ENCODE assay signal across 8 cellular contexts in genomic region chr13:114065141-114065925, GRCh38.
DNase-seq lines count a peak whose midpoint lies in the region; FAIRE-seq and TF ChIP-seq lines count a peak whose summit lies in the region.

No MANE protein-coding gene starts in this region.

- H4K20me1 ChIP-seq in SK-N-SH (ENCODE audit: insufficient read depth) (no peaks in the 10 kb centered on the region), osteoblast (ENCODE audit: insufficient read depth, low read length) (no peaks in the 10 kb centered on the region)

- peak; percentile 89 for DNase-seq in AG04449 (ENCODE audit: low read depth, low spot score)
- DNase-seq in GM19239 (ENCODE audit: insufficient read length, low spot score) = peak; percentile 52
- peak; percentile 90 for DNase-seq in SK-N-SH
- peak; percentile 61 for DNase-seq in glomerular endothelial cell (ENCODE audit: extremely low read depth, low read depth, low spot score)
- DNase-seq in osteoblast (ENCODE audit: insufficient read length, low spot score, missing footprints) = peak; percentile 97
- peak; percentile 91 to 93 for DNase-seq in suprapubic skin (ENCODE audit: low spot score in 2 of 2)

- TF ChIP-seq EP300 in SK-N-SH (IDR thresholded peaks at IDR 0.05; ENCODE audit: borderline replicate concordance in 1 of 2, low read depth in 1 of 2, low read length in 1 of 2) (peak; percentile 47 to 79; a peak in 3 of 4 replicates), suprapubic skin (IDR thresholded peaks at IDR 0.05) (no peak)

- H3K79me2 ChIP-seq in SK-N-SH (ENCODE audit: insufficient read depth) = peaks cover 79% of the 10 kb centered on the region
- H3K79me2 ChIP-seq in osteoblast (ENCODE audit: insufficient read depth, low read length) = peaks cover 68% of the 10 kb centered on the region

- CTCF ChIA-PET in AG04449 (lab: Yijun Ruan, JAX) (interaction anchor here (1.0 to 2.0 kb wide), 3 partner anchors 19 to 165 kb away, joined by 3 to 6 read pairs (median 4); no protein-coding TSS in a partner anchor), SK-N-SH (lab: Yijun Ruan, JAX) (interaction anchor here (0.7 to 1.0 kb wide), 6 partner anchors 11 to 161 kb away, joined by 3 to 4 read pairs (median 3); no protein-coding TSS in a partner anchor)

- H3K4me1 ChIP-seq in HUES6 (ENCODE audit: control insufficient read depth, insufficient read depth, low read length) (peaks cover 27% of the 10 kb centered on the region), SK-N-SH (ENCODE audit: control insufficient read depth in 1 of 2, insufficient read depth in 2 of 2, low read depth in 1 of 2, low read length in 1 of 2) (peaks cover 47 to 52% of the 10 kb centered on the region in 2 experiments), osteoblast (ENCODE audit: insufficient read depth, low read length) (peaks cover 63% of the 10 kb centered on the region), suprapubic skin (peaks cover 73% of the 10 kb centered on the region)

- no peaks in the 10 kb centered on the region for H3K27me3 Mint-ChIP-seq in activated naive CD4-positive, alpha-beta T cell treated with anti-CD3 and anti-CD28 coated beads, Interleukin-2, amount 50 U/mL, for 24 hours

- peak; percentile 95 for FAIRE-seq in GM19239 (lab: Jason Lieb, UNC)

- TF ChIP-seq POLR2A in suprapubic skin (IDR thresholded peaks at IDR 0.05) = no peak

- H3K9me3 ChIP-seq in HUES6 (ENCODE audit: control insufficient read depth, insufficient read depth, low read depth, low read length) (no peaks in the 10 kb centered on the region), SK-N-SH (no peaks in the 10 kb centered on the region), osteoblast (ENCODE audit: low read depth, low read length) (no peaks in the 10 kb centered on the region), suprapubic skin (no peaks in the 10 kb centered on the region)

- H3K9ac ChIP-seq in HUES6 (ENCODE audit: low read length) = peak overlapping the region; percentile 78
- peak overlapping the region; percentile 90 for H3K9ac ChIP-seq in SK-N-SH

- H3F3A ChIP-seq in SK-N-SH (replicated peaks; ENCODE audit: insufficient read depth) = peaks cover 54% of the 10 kb centered on the region

- H3K4me3 ChIP-seq in AG04449 (ENCODE audit: low read depth, low read length) (peak overlapping the region; percentile 46), HUES6 (ENCODE audit: low read depth, low read length) (peak overlapping the region; percentile 49), SK-N-SH (ENCODE audit: low read depth in 2 of 2, low read length in 1 of 2) (peak overlapping the region; percentile 18 to 33), osteoblast (ENCODE audit: insufficient read depth, low read length) (peak overlapping the region; percentile 63), suprapubic skin (peak overlapping the region; percentile 32)

- no peaks in the 10 kb centered on the region for H3K36me3 Mint-ChIP-seq in activated naive CD4-positive, alpha-beta T cell treated with anti-CD3 and anti-CD28 coated beads, Interleukin-2, amount 50 U/mL, for 24 hours

- H3K9me3 Mint-ChIP-seq in activated naive CD4-positive, alpha-beta T cell treated with anti-CD3 and anti-CD28 coated beads, Interleukin-2, amount 50 U/mL, for 24 hours = no peaks in the 10 kb centered on the region

- no peaks in the 10 kb centered on the region for H3K9me2 ChIP-seq in SK-N-SH

- H3K4me1 Mint-ChIP-seq in activated naive CD4-positive, alpha-beta T cell treated with anti-CD3 and anti-CD28 coated beads, Interleukin-2, amount 50 U/mL, for 24 hours = peaks cover 60% of the 10 kb centered on the region

- H2AFZ ChIP-seq in SK-N-SH (ENCODE audit: low read depth) = no peak overlapping the region
- no peak overlapping the region for H2AFZ ChIP-seq in osteoblast (ENCODE audit: low read length)

- peak; percentile 6; the same call in 1 of the 2 replicates for TF ChIP-seq RAD21 in SK-N-SH (IDR thresholded peaks at IDR 0.05; ENCODE audit: low read length)

- H3K27me3 ChIP-seq in HUES6 (ENCODE audit: control insufficient read depth, insufficient read depth, low read length) = no peaks in the 10 kb centered on the region
- no peaks in the 10 kb centered on the region for H3K27me3 ChIP-seq in SK-N-SH (ENCODE audit: insufficient read depth)
- H3K27me3 ChIP-seq in osteoblast (ENCODE audit: insufficient read depth, low read length) = no peaks in the 10 kb centered on the region
- H3K27me3 ChIP-seq in suprapubic skin = no peaks in the 10 kb centered on the region

- peak overlapping the region; percentile 87 for H3K4me3 Mint-ChIP-seq in activated naive CD4-positive, alpha-beta T cell treated with anti-CD3 and anti-CD28 coated beads, Interleukin-2, amount 50 U/mL, for 24 hours

- TF ChIP-seq CTCF in AG04449 (IDR thresholded peaks at IDR 0.05; ENCODE audit: insufficient read depth, low read length, missing control alignments) (peak; percentile 15), SK-N-SH (IDR thresholded peaks at IDR 0.05) (0 out of 2 replicates have a peak, but pooled peaks have one; percentile 14), osteoblast (IDR thresholded peaks at IDR 0.05; ENCODE audit: extremely low read depth, low read depth, low read length) (no peak), suprapubic skin (IDR thresholded peaks at IDR 0.05) (no peak)

- H3K4me2 ChIP-seq in SK-N-SH (peak overlapping the region; percentile 90), osteoblast (ENCODE audit: insufficient read depth, low read length) (peak overlapping the region; percentile 82)

- peak overlapping the region; percentile 97 for H3K27ac Mint-ChIP-seq in activated naive CD4-positive, alpha-beta T cell treated with anti-CD3 and anti-CD28 coated beads, Interleukin-2, amount 50 U/mL, for 24 hours

- POLR2A ChIA-PET in AG04449 (lab: Yijun Ruan, JAX) = interaction anchor here (0.6 to 1.8 kb wide), 11 partner anchors 8 to 67 kb away, joined by 3 to 16 read pairs (median 4); partner anchors contain the start of gene RASA3
- POLR2A ChIA-PET in SK-N-SH (lab: Yijun Ruan, JAX) = interaction anchor here (1.0 kb wide), 1 partner anchor 13 kb away, joined by 5 read pairs; no protein-coding TSS in a partner anchor

- H3K27ac ChIP-seq in HUES6 (ENCODE audit: low read depth, low read length) (peak overlapping the region; percentile 95), SK-N-SH (ENCODE audit: low read depth in 2 of 2, low read length in 1 of 2) (peak overlapping the region; percentile 99 to 100), osteoblast (ENCODE audit: low read depth, low read length) (peak overlapping the region; percentile 94), suprapubic skin (peak overlapping the region; percentile 97)

- WGBS in SK-N-SH (ENCODE audit: low lambda C conversion rate) = 12% methylated on average over 11 of the region's 25 CpGs
- 3% methylated on average over 7 of the region's 25 CpGs for WGBS in suprapubic skin

- H3K36me3 ChIP-seq in HUES6 (ENCODE audit: control insufficient read depth, insufficient read depth, low read length) = 0 out of 2 replicates have a peak, but pooled peaks cover 3% of the 10 kb centered on the region
- H3K36me3 ChIP-seq in SK-N-SH (replicated peaks in 1 of 2; ENCODE audit: control insufficient read depth in 1 of 2, insufficient read depth in 2 of 2, low read length in 1 of 2) = peaks cover 0 to 5% of the 10 kb centered on the region in 2 experiments
- peaks cover 4% of the 10 kb centered on the region for H3K36me3 ChIP-seq in osteoblast (ENCODE audit: insufficient read depth, low read length)
- no peaks in the 10 kb centered on the region for H3K36me3 ChIP-seq in suprapubic skin

TF ChIP-seq in SK-N-SH, 30 proteins besides CTCF, POLR2A, EP300 and RAD21 (continues in another document):
- TF ChIP-seq IRF3 (IDR thresholded peaks at IDR 0.05; ENCODE audit: low read depth, low read length) = no peak
- peak; percentile 73 for TF ChIP-seq NFIC (IDR thresholded peaks at IDR 0.05; ENCODE audit: borderline replicate concordance)
- peak; percentile 59 for TF ChIP-seq MXI1 (IDR thresholded peaks at IDR 0.05; ENCODE audit: low read depth, low read length)
- 0 out of 2 replicates have a peak, but pooled peaks have one; percentile 52 for TF ChIP-seq ZBTB33 (IDR thresholded peaks at IDR 0.05; ENCODE audit: borderline replicate concordance, low read depth)
- TF ChIP-seq MAX (IDR thresholded peaks at IDR 0.05; ENCODE audit: low read depth) = peak; percentile 98
- TF ChIP-seq GABPA (IDR thresholded peaks at IDR 0.05; ENCODE audit: low read depth) = no peak
- TF ChIP-seq RCOR1 (IDR thresholded peaks at IDR 0.05; ENCODE audit: low read length) = no peak
- peak; percentile 78; the same call in 1 of the 2 replicates for TF ChIP-seq SIN3A (IDR thresholded peaks at IDR 0.05; ENCODE audit: borderline replicate concordance, low read depth, low read length)

Comparison
In these comparisons a context has a peak if more than half of its experiments do, and no peak if none do; other contexts are left out.
1. Peak in every context shown above with its lines: DNase-seq, H3K4me3 ChIP-seq and H3K27ac ChIP-seq.
2. CTCF ChIP-seq: peak in AG04449 (single experiment) and SK-N-SH (single experiment); none in osteoblast (single experiment) and suprapubic skin (0 of 2).